18 cellular contexts compared by ENCODE assay signal in genomic region chr1:85058781-85059180, GRCh38. TPM values are rescaled to one million over a fixed set of nuclear protein-coding genes. Genes with fewer than 3 reads are reported as not detected.
"Had no signal": no experiment of that assay in that cellular context is flagged by ENCODE, and none has a peak within 500 bp of the region (broad histone marks: within the 10 kb centered on the region; RNA-seq: fewer than 3 reads in every experiment).

No MANE protein-coding gene starts in this region.

- H3K27ac ChIP-seq: esophagus muscularis mucosa, foreskin keratinocyte, sigmoid colon, thyroid gland had no signal

- H3K9me3 ChIP-seq: esophagus muscularis mucosa, sigmoid colon, thyroid gland had no signal

- H3K4me1 ChIP-seq: foreskin keratinocyte had no signal

- H3K27me3 ChIP-seq: esophagus muscularis mucosa, foreskin keratinocyte, sigmoid colon, thyroid gland had no signal

- ATAC-seq: activated CD8-positive, alpha-beta memory T cell treated with anti-CD3 and anti-CD28 coated beads, Interleukin-2, amount 10 ng/mL, durations not matched to agents 7 days and 5 days; foreskin keratinocyte; WTC11 had no signal

- H3K36me3 ChIP-seq: esophagus muscularis mucosa, sigmoid colon, thyroid gland had no signal

- DNase-seq: activated CD4-positive, alpha-beta memory T cell treated with anti-CD3 and anti-CD28 coated beads for 36 hours; activated CD4-positive, alpha-beta T cell treated with anti-CD3 and anti-CD28 coated beads for 4 hours; activated CD8-positive, alpha-beta memory T cell treated with anti-CD3 and anti-CD28 coated beads, Interleukin-2, amount 10 ng/mL, durations not matched to agents 7 days and 5 days; amniotic stem cell; dermis blood vessel endothelial cell; effector memory CD4-positive, alpha-beta T cell; foreskin keratinocyte; hypothalamus; islet precursor cell; nephron progenitor cell; nucleus accumbens; sigmoid colon; stimulated activated naive B cell treated with anti-CD40 and anti-IgM and Interleukin-4, amounts not matched to agents 10 μg/mL and 1 μg/mL and 100 μg/mL, for 72 hours; thyroid gland had no signal

- H3K4me3 ChIP-seq: esophagus muscularis mucosa, lung, sigmoid colon, thyroid gland had no signal

RNA-seq across cellular contexts. Expression of gene MCOLN3, which starts 10.5 kb away (rescaled TPM):
- total RNA-seq: dermis blood vessel endothelial cell, endothelial cell of umbilical vein had no signal
